ENCODE assay signal across 1 cellular context in the genomic region with DNA sequence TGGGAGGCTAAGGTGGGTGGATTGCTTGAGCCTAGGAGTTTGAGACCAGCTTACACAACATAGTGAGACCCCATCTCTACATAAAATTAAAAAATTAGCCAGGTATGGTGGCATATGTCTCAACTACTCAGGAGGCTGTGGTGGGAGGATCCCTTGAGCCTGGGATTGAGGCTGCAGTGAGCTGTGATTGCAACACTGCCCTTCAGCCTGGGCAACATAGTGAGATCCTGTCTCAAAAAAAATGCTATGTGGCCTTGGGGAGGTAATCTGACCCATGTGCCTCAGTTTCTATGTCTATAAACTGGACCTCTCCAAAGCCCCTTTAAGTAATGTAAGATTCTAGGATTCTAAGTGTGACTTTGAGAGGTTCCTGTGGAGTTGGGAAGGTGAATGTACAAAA.
TF ChIP-seq lines count a peak whose summit lies in the region.

No MANE protein-coding gene starts in this region.

TF ChIP-seq in IMR-90, 13 proteins besides CTCF, POLR2A, EP300 and RAD21 (continued from another document):
- no peak for TF ChIP-seq SMC3 (IDR thresholded peaks at IDR 0.05; ENCODE audit: low read depth, low read length)
- no peak for TF ChIP-seq MAZ (IDR thresholded peaks at IDR 0.05; ENCODE audit: borderline replicate concordance, low read depth, low read length)
- TF ChIP-seq BHLHE40 (IDR thresholded peaks at IDR 0.05; ENCODE audit: low read depth, low read length), result no peak
- TF ChIP-seq, protein P1, sequence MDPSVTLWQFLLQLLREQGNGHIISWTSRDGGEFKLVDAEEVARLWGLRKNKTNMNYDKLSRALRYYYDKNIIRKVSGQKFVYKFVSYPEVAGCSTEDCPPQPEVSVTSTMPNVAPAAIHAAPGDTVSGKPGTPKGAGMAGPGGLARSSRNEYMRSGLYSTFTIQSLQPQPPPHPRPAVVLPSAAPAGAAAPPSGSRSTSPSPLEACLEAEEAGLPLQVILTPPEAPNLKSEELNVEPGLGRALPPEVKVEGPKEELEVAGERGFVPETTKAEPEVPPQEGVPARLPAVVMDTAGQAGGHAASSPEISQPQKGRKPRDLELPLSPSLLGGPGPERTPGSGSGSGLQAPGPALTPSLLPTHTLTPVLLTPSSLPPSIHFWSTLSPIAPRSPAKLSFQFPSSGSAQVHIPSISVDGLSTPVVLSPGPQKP (IDR thresholded peaks at IDR 0.05; ENCODE audit: borderline replicate concordance, low read depth, low read length), result no peak
- no peak for TF ChIP-seq RFX5 (IDR thresholded peaks at IDR 0.05; ENCODE audit: low read depth, low read length)
- no peak for TF ChIP-seq MXI1 (IDR thresholded peaks at IDR 0.05; ENCODE audit: borderline replicate concordance, low read depth, low read length)
